In genomic region chr9:97500765-97501176, GRCh38 we compare ENCODE assay signal across 8 cellular contexts. TPM values are rescaled to one million over a fixed set of nuclear protein-coding genes. Genes with fewer than 3 reads are reported as not detected.
DNase-seq lines count a peak whose midpoint lies in the region; ATAC-seq and TF ChIP-seq lines count a peak whose summit lies in the region.

No MANE protein-coding gene starts in this region.

- H3K79me2 ChIP-seq in PC-3 (ENCODE audit: low read length): no peaks in the 10 kb centered on the region

- intact Hi-C loops in Calu3 (cut with micrococcal nuclease; ENCODE audit: unreplicated experiment): loop anchor here (5.0 kb wide), 1 partner anchor 97 kb away; no protein-coding TSS in a partner anchor
- intact Hi-C loops in PC-3 (cut with micrococcal nuclease): no loop called here
- intact Hi-C loops in ovary (cut with DNase I): loop anchor here in 3 of 4 donors (5.0 kb wide), 2 partner anchors 57 to 97 kb away; no protein-coding TSS in a partner anchor

- BruUV-seq in Calu3 (replicated peaks; lab: Mats Ljungman, UMichigan): no TSS peak
- no TSS peak for BruUV-seq in PC-3 (replicated peaks; lab: Mats Ljungman, UMichigan)

- no peak for DNase-seq in Calu3
- DNase-seq in PC-3: no peak
- no peak for DNase-seq in endothelial cell (ENCODE audit: low spot score)
- no peak for DNase-seq in ovary
- DNase-seq in NCI-H1105 treated with DMSO at 0.1 percent for 48 hours (lab: John Stamatoyannopoulos, UW): no peak
- no peak for DNase-seq in globus pallidus (ENCODE audit: low spot score)

- peak overlapping the region; percentile 58 for H3K4me3 Mint-ChIP-seq in Calu3 (ENCODE audit: low read depth, unreplicated experiment)
- H3K4me3 Mint-ChIP-seq in endothelial cell (ENCODE audit: unreplicated experiment): peak overlapping the region; percentile 88

- no peak overlapping the region for H3K27ac Mint-ChIP-seq in Calu3 (ENCODE audit: unreplicated experiment)
- no peak overlapping the region for H3K27ac Mint-ChIP-seq in endothelial cell (ENCODE audit: unreplicated experiment)

- H3K4me1 ChIP-seq in PC-3 (ENCODE audit: insufficient read depth, low read length) (no peaks in the 10 kb centered on the region), ovary (ENCODE audit: insufficient read depth) (peaks cover 14% of the 10 kb centered on the region)

- ATAC-seq in PC-3 (no peak), GM18861 (IDR thresholded peaks at IDR 0.05; ENCODE audit: unreplicated experiment) (no peak), GM21423 (IDR thresholded peaks at IDR 0.05; ENCODE audit: unreplicated experiment) (no peak)

- WGBS in ovary, 3 donors: 12 to 14% (median 14%) methylated on average over 6 of the region's 6 CpGs

- H3K27ac ChIP-seq in PC-3 (ENCODE audit: low read length) (no peak overlapping the region), ovary (peak overlapping the region in 1 of 2 donors; percentile 13)

- no peaks in the 10 kb centered on the region for H3K9me3 Mint-ChIP-seq in Calu3 (ENCODE audit: low read depth, unreplicated experiment)
- H3K9me3 Mint-ChIP-seq in endothelial cell (ENCODE audit: unreplicated experiment): peaks cover 5% of the 10 kb centered on the region

- no peaks in the 10 kb centered on the region for H4K20me1 ChIP-seq in PC-3 (ENCODE audit: low read length)

- H3K27me3 ChIP-seq in PC-3 (ENCODE audit: low read length) (peaks cover 10% of the 10 kb centered on the region; the same call in 1 of the 2 replicates), ovary (no peaks in the 10 kb centered on the region)

- CTCF ChIA-PET in Calu3 (lab: Charles Lee): interaction anchor here (0.6 to 1.4 kb wide), 5 partner anchors 20 to 1392 kb away, joined by 3 to 10 read pairs (median 5); partner anchors contain the start of gene TDRD7
- CTCF ChIA-PET in PC-3 (lab: Charles Lee): interaction anchor here (0.7 kb wide), 1 partner anchor 120 kb away, joined by 3 read pairs; no protein-coding TSS in a partner anchor

- H3K9ac ChIP-seq in PC-3 (ENCODE audit: low read length): no peak overlapping the region

- TF ChIP-seq POLR2A in ovary (IDR thresholded peaks at IDR 0.05): no peak

- H3K9me2 ChIP-seq in PC-3 (replicated peaks; ENCODE audit: low read length): no peaks in the 10 kb centered on the region

- H3K4me3 ChIP-seq in PC-3 (ENCODE audit: low read length) (peak overlapping the region; percentile 63), ovary (peak overlapping the region; percentile 93)

- peak overlapping the region; percentile 81 for H3K4me2 ChIP-seq in PC-3 (ENCODE audit: low read length)

- TF ChIP-seq EP300 in ovary (IDR thresholded peaks at IDR 0.05): no peak

- TF ChIP-seq CTCF in Calu3 (IDR thresholded peaks at IDR 0.05; ENCODE audit: unreplicated experiment) (no peak), PC-3 (conservative IDR thresholded peaks at IDR 0.05; ENCODE audit: low read depth, low read length) (no peak), endothelial cell (IDR thresholded peaks at IDR 0.05; ENCODE audit: unreplicated experiment) (no peak), ovary (IDR thresholded peaks at IDR 0.05) (no peak)

- peaks cover 10% of the 10 kb centered on the region for H3K36me3 Mint-ChIP-seq in Calu3 (ENCODE audit: insufficient read depth, unreplicated experiment)
- H3K36me3 Mint-ChIP-seq in endothelial cell (ENCODE audit: low read depth, unreplicated experiment): peaks cover 22% of the 10 kb centered on the region

- POLR2A ChIA-PET in PC-3 (lab: Charles Lee; ENCODE audit: unreplicated experiment): interaction anchor here (0.6 kb wide), 1 partner anchor 216 kb away, joined by 3 read pairs; no protein-coding TSS in a partner anchor

- H3F3A ChIP-seq in PC-3 (ENCODE audit: low read length, unreplicated experiment): no peaks in the 10 kb centered on the region

- H3K9me3 ChIP-seq in PC-3 (ENCODE audit: low read length): no peaks in the 10 kb centered on the region
- H3K9me3 ChIP-seq in ovary: no peaks in the 10 kb centered on the region

- peak overlapping the region; percentile 63 for H2AFZ ChIP-seq in PC-3 (ENCODE audit: low read length)

- H3K27me3 Mint-ChIP-seq in Calu3 (ENCODE audit: unreplicated experiment) (no peaks in the 10 kb centered on the region), endothelial cell (ENCODE audit: unreplicated experiment) (peaks cover 15% of the 10 kb centered on the region)

- H3K36me3 ChIP-seq in PC-3 (ENCODE audit: low read depth, low read length): no peaks in the 10 kb centered on the region
- no peaks in the 10 kb centered on the region for H3K36me3 ChIP-seq in ovary

- H3K4me1 Mint-ChIP-seq in Calu3 (ENCODE audit: low read depth, unreplicated experiment) (peaks cover 9% of the 10 kb centered on the region), endothelial cell (ENCODE audit: unreplicated experiment) (peaks cover 21% of the 10 kb centered on the region)

RNA-seq across cellular contexts. Expression of gene TMOD1, which starts 0.7 kb away (rescaled TPM):
- 0.14 and 0.15 TPM in 2 replicates for total RNA-seq in Calu3 (2022)
- total RNA-seq in PC-3 (2014; rRNA removed): not detected in 2 replicates
- 0.41 TPM for total RNA-seq in endothelial cell (ENCODE audit: unreplicated experiment)
- 10 to 100 TPM; 37.1 to 76.9 (median 64.0) TPM for total RNA-seq in ovary
- 10 to 100 TPM; 56.8 to 77.2 TPM for polyA plus RNA-seq in ovary

Comparison
In these comparisons a context has a peak if more than half of its experiments do, and no peak if none do; other contexts are left out.
1. RNA of gene TMOD1, which starts 0.7 kb away (total RNA-seq): 37.1 to 76.9 TPM in ovary; 0.41 TPM in endothelial cell (single experiment), 0.14 to 0.15 TPM in Calu3 and not detected in PC-3; every median in the first group is over 10 times any median in the second.